In genomic region chr15:85403745-85404144, GRCh38 we compare ENCODE assay signal across 10 cellular contexts. TPM values are rescaled to one million over a fixed set of nuclear protein-coding genes. Genes with fewer than 3 reads are reported as not detected.
DNase-seq lines count a peak whose midpoint lies in the region; ATAC-seq, FAIRE-seq and TF ChIP-seq lines count a peak whose summit lies in the region.
"Had no signal": no experiment of that assay in that cellular context is flagged by ENCODE, and none has a peak within 500 bp of the region (broad histone marks: within the 10 kb centered on the region; RNA-seq: fewer than 3 reads in every experiment).

No MANE protein-coding gene starts in this region.

- peaks cover 42% of the 10 kb centered on the region for H3F3A ChIP-seq in GM23248 (ENCODE audit: insufficient read depth)

- peak overlapping the region; percentile 4 for H3K4me2 ChIP-seq in GM23248 (ENCODE audit: unreplicated experiment)

- H3K4me3 ChIP-seq in GM23248 (no peak overlapping the region), SJSA1 (no peak overlapping the region), fibroblast of pulmonary artery (replicated peaks; ENCODE audit: low read depth, low read length) (no peak overlapping the region), gastrocnemius medialis (no peak overlapping the region)
- H3K4me3 ChIP-seq: ovary had no signal

- DNase-seq in GM23248, result peak; percentile 69
- peak in 1 of 2 experiments; percentile 46 for DNase-seq in SJSA1 (ENCODE audit: low read depth in 1 of 2, low spot score in 2 of 2)
- DNase-seq in fibroblast of pulmonary artery (ENCODE audit: low read depth), result peak; percentile 77
- DNase-seq in gastrocnemius medialis, result peak; percentile 32 to 49
- DNase-seq in KG1 (lab: John Stamatoyannopoulos, UW), result no peak
- DNase-seq in midbrain (lab: John Stamatoyannopoulos, UW), result no peak
- DNase-seq in HTR-8/SVneo (ENCODE audit: insufficient read length, low spot score), result no peak
- DNase-seq: hypothalamus, ovary had no signal

- in situ Hi-C loops in GM23248 (cut with MboI) (no loop called here), gastrocnemius medialis (cut with MboI; ENCODE audit: low sequenced_read_pairs in 4 of 4) (no loop called here)

- intact Hi-C loops in gastrocnemius medialis (cut with DNase I; ENCODE audit: low total_unique reads), result no loop called here

- H4K20me1 ChIP-seq in GM23248 (ENCODE audit: insufficient read depth), result no peaks in the 10 kb centered on the region

- no peak for FAIRE-seq in HTR-8/SVneo (lab: Jason Lieb, UNC)

- H3K9ac ChIP-seq in GM23248, result no peak overlapping the region

- H3K9me3 ChIP-seq in GM23248 (ENCODE audit: low read depth) (no peaks in the 10 kb centered on the region), SJSA1 (replicated peaks) (no peaks in the 10 kb centered on the region), gastrocnemius medialis (no peaks in the 10 kb centered on the region)
- H3K9me3 ChIP-seq: ovary had no signal

- H3K4me1 ChIP-seq in GM23248 (ENCODE audit: insufficient read depth) (peaks cover 67% of the 10 kb centered on the region), SJSA1 (replicated peaks) (peaks cover 77% of the 10 kb centered on the region), gastrocnemius medialis (peaks cover 47 to 54% of the 10 kb centered on the region in 2 donors)

- no peak for TF ChIP-seq POLR2A in gastrocnemius medialis (IDR thresholded peaks at IDR 0.05)

- H3K27me3 ChIP-seq in GM23248 (replicated peaks; ENCODE audit: insufficient read depth) (no peaks in the 10 kb centered on the region), SJSA1 (replicated peaks) (no peaks in the 10 kb centered on the region), gastrocnemius medialis (no peaks in the 10 kb centered on the region)
- H3K27me3 ChIP-seq: ovary had no signal

- peaks cover 94% of the 10 kb centered on the region for H3K79me2 ChIP-seq in GM23248 (ENCODE audit: insufficient read depth)

- TF ChIP-seq CTCF in fibroblast of pulmonary artery (IDR thresholded peaks at IDR 0.05; ENCODE audit: low read length, missing control alignments) (no peak), gastrocnemius medialis (IDR thresholded peaks at IDR 0.05 in 4 of 5, conservative IDR thresholded peaks at IDR 0.05 in 1 of 5) (no peak)

- no peaks in the 10 kb centered on the region for H3K9me2 ChIP-seq in GM23248 (ENCODE audit: insufficient read depth)

- H3K36me3 ChIP-seq in GM23248 (ENCODE audit: low read depth), result no peaks in the 10 kb centered on the region
- no peaks in the 10 kb centered on the region; the same call in 1 of the 2 replicates for H3K36me3 ChIP-seq in SJSA1
- H3K36me3 ChIP-seq in gastrocnemius medialis, result no peaks in the 10 kb centered on the region
- H3K36me3 ChIP-seq: ovary had no signal

- 63 to 69% methylated on average over 5 of the region's 5 CpGs for whole genome bisulfite sequencing in GM23248 (ENCODE audit: low coverage in 1 of 2, low lambda C conversion rate in 2 of 2, missing lambda C conversion rate in 2 of 2), 2 experiments

- no peak overlapping the region for H2AFZ ChIP-seq in GM23248

- peak; percentile 84 to 87 for ATAC-seq in gastrocnemius medialis
- ATAC-seq in HG02938 (IDR thresholded peaks at IDR 0.05; ENCODE audit: unreplicated experiment), result no peak

- no peak overlapping the region for H3K27ac ChIP-seq in GM23248
- peak overlapping the region; percentile 62 for H3K27ac ChIP-seq in SJSA1
- no peak overlapping the region for H3K27ac ChIP-seq in gastrocnemius medialis
- H3K27ac ChIP-seq: ovary had no signal

RNA-seq across cellular contexts. Expression of gene AKAP13, which starts 23.3 kb away (rescaled TPM):
- 27.7 and 45.0 TPM in 2 replicates for total RNA-seq in GM23248 (2014; rRNA removed; shearing (Covaris generic))
- 22.5 and 26.5 TPM in 2 replicates for polyA plus RNA-seq in GM23248 (2016; fragmentation: Nextera tagmentation; extraction: Ambion mirVana)
- 65.4 and 79.3 TPM in 2 replicates for total RNA-seq in SJSA1 (2014; rRNA removed; shearing (Covaris generic))
- 100 to 1,000 TPM; 127 to 481 (median 172) TPM for total RNA-seq in gastrocnemius medialis

Comparison
In these comparisons a context has a peak if more than half of its experiments do, and no peak if none do; other contexts are left out.
1. DNase-seq: peak in GM23248 (single experiment), fibroblast of pulmonary artery (single experiment) and gastrocnemius medialis (2 of 2); none in KG1 (single experiment), midbrain (single experiment) and HTR-8/SVneo (single experiment).